1 cellular context compared by ENCODE assay signal in the genomic region with DNA sequence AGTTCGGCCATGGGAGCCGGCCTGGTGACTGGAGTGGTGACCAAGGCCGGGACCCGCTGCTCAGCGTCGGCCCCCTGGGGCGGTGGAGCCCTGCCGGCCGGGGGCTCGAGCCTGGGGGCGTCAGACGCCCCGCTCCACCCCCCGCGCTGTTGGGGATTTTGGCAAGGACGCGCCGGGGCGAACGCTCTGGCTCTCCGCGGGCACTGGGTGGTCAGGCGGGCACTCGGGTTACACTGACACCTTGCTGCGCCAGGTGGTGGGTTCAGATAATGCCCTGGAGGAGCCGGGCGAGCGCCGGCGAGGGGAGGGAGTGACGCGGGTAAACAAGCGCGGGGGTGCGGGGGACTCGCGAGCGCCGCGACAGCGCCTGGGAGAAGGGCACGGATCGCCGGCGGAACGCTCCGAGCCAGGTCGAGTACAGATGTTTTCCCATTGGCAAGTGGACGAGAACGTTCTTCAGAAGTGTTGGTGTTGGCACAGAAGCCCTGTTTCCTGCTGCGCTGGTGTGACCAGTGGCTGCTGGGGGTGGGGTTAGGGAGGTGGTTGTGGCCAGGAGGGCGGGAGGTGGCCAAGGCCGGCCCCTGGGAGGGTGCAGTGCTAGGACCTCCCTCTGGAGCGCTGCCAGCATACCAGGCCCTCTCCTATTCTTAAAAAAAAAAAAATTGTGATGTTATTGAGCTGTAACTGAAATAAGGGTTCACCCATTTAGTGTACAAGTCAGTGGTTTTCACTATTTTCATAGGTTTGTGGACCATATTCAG.
TF ChIP-seq lines count a peak whose summit lies in the region.

No MANE protein-coding gene starts in this region.

TF ChIP-seq in K562, 482 proteins besides CTCF, POLR2A, EP300 and RAD21 (continued from another document and continues in another):
- no peak for TF ChIP-seq BCL6 (CRISPR knock-in tag; IDR thresholded peaks at IDR 0.05)
- 0 out of 2 replicates have a peak, but pooled peaks have one; percentile 11 for TF ChIP-seq GTF2A2 (tag; IDR thresholded peaks at IDR 0.05)
- TF ChIP-seq, protein P1, sequence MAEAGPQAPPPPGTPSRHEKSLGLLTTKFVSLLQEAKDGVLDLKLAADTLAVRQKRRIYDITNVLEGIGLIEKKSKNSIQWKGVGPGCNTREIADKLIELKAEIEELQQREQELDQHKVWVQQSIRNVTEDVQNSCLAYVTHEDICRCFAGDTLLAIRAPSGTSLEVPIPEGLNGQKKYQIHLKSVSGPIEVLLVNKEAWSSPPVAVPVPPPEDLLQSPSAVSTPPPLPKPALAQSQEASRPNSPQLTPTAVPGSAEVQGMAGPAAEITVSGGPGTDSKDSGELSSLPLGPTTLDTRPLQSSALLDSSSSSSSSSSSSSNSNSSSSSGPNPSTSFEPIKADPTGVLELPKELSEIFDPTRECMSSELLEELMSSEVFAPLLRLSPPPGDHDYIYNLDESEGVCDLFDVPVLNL (CRISPR knock-in tag; IDR thresholded peaks at IDR 0.05; ENCODE audit: low read depth), result no peak
- TF ChIP-seq, protein P2, sequence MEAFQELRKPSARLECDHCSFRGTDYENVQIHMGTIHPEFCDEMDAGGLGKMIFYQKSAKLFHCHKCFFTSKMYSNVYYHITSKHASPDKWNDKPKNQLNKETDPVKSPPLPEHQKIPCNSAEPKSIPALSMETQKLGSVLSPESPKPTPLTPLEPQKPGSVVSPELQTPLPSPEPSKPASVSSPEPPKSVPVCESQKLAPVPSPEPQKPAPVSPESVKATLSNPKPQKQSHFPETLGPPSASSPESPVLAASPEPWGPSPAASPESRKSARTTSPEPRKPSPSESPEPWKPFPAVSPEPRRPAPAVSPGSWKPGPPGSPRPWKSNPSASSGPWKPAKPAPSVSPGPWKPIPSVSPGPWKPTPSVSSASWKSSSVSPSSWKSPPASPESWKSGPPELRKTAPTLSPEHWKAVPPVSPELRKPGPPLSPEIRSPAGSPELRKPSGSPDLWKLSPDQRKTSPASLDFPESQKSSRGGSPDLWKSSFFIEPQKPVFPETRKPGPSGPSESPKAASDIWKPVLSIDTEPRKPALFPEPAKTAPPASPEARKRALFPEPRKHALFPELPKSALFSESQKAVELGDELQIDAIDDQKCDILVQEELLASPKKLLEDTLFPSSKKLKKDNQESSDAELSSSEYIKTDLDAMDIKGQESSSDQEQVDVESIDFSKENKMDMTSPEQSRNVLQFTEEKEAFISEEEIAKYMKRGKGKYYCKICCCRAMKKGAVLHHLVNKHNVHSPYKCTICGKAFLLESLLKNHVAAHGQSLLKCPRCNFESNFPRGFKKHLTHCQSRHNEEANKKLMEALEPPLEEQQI (IDR thresholded peaks at IDR 0.05), result no peak
- TF ChIP-seq RBM17 (IDR thresholded peaks at IDR 0.05; ENCODE audit: borderline replicate concordance, low read depth, low read length), result no peak
- TF ChIP-seq ZNF224 (CRISPR knock-in tag; IDR thresholded peaks at IDR 0.05), result no peak
- TF ChIP-seq OTX1 (CRISPR knock-in tag; IDR thresholded peaks at IDR 0.05), result no peak
- TF ChIP-seq MED1 (CRISPR knock-in tag; IDR thresholded peaks at IDR 0.05; ENCODE audit: borderline replicate concordance), result no peak
- TF ChIP-seq, protein P3, sequence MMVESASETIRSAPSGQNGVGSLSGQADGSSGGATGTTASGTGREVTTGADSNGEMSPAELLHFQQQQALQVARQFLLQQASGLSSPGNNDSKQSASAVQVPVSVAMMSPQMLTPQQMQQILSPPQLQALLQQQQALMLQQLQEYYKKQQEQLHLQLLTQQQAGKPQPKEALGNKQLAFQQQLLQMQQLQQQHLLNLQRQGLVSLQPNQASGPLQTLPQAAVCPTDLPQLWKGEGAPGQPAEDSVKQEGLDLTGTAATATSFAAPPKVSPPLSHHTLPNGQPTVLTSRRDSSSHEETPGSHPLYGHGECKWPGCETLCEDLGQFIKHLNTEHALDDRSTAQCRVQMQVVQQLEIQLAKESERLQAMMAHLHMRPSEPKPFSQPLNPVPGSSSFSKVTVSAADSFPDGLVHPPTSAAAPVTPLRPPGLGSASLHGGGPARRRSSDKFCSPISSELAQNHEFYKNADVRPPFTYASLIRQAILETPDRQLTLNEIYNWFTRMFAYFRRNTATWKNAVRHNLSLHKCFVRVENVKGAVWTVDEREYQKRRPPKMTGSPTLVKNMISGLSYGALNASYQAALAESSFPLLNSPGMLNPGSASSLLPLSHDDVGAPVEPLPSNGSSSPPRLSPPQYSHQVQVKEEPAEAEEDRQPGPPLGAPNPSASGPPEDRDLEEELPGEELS (CRISPR knock-in tag; IDR thresholded peaks at IDR 0.05; ENCODE audit: borderline replicate concordance), result peak; percentile 99
- no peak for TF ChIP-seq TRIM28 (IDR thresholded peaks at IDR 0.05)
- TF ChIP-seq FOXK1 (CRISPR knock-in tag; IDR thresholded peaks at IDR 0.05; ENCODE audit: borderline replicate concordance), result peak; percentile 99
- TF ChIP-seq, protein P4, sequence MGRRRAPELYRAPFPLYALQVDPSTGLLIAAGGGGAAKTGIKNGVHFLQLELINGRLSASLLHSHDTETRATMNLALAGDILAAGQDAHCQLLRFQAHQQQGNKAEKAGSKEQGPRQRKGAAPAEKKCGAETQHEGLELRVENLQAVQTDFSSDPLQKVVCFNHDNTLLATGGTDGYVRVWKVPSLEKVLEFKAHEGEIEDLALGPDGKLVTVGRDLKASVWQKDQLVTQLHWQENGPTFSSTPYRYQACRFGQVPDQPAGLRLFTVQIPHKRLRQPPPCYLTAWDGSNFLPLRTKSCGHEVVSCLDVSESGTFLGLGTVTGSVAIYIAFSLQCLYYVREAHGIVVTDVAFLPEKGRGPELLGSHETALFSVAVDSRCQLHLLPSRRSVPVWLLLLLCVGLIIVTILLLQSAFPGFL (CRISPR knock-in tag; IDR thresholded peaks at IDR 0.05), result peak; percentile 85; the same call in 1 of the 2 replicates
- no peak for TF ChIP-seq MBD2 (IDR thresholded peaks at IDR 0.05; ENCODE audit: borderline replicate concordance, low read depth)
- TF ChIP-seq JUND (IDR thresholded peaks at IDR 0.05; ENCODE audit: borderline replicate concordance, low read depth, low read length), result no peak; the same call in 1 of the 2 replicates
- no peak for TF ChIP-seq JUND (tag; IDR thresholded peaks at IDR 0.05; ENCODE audit: borderline replicate concordance, low read depth, low read length)
- TF ChIP-seq EZH2 (IDR thresholded peaks at IDR 0.05; ENCODE audit: borderline replicate concordance, low read depth, low read length), result no peak
- TF ChIP-seq KLF10 (CRISPR knock-in tag; IDR thresholded peaks at IDR 0.05), result no peak
- no peak for TF ChIP-seq HNRNPK (IDR thresholded peaks at IDR 0.05; ENCODE audit: low read depth, low read length, poor library complexity, severe bottlenecking)
- TF ChIP-seq, protein P5, sequence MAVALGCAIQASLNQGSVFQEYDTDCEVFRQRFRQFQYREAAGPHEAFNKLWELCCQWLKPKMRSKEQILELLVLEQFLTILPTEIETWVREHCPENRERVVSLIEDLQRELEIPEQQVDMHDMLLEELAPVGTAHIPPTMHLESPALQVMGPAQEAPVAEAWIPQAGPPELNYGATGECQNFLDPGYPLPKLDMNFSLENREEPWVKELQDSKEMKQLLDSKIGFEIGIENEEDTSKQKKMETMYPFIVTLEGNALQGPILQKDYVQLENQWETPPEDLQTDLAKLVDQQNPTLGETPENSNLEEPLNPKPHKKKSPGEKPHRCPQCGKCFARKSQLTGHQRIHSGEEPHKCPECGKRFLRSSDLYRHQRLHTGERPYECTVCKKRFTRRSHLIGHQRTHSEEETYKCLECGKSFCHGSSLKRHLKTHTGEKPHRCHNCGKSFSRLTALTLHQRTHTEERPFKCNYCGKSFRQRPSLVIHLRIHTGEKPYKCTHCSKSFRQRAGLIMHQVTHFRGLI (CRISPR knock-in tag; IDR thresholded peaks at IDR 0.05), result no peak
- peak; percentile 13 for TF ChIP-seq FUS (optimal IDR thresholded peaks at IDR 0.05; ENCODE audit: low read depth, low read length)
- TF ChIP-seq HNRNPLL (IDR thresholded peaks at IDR 0.05; ENCODE audit: low read depth, low read length, poor library complexity, severe bottlenecking), result peak; percentile 3
- no peak for TF ChIP-seq TAF9B (IDR thresholded peaks at IDR 0.05; ENCODE audit: partially characterized antibody)
- TF ChIP-seq, protein P6, sequence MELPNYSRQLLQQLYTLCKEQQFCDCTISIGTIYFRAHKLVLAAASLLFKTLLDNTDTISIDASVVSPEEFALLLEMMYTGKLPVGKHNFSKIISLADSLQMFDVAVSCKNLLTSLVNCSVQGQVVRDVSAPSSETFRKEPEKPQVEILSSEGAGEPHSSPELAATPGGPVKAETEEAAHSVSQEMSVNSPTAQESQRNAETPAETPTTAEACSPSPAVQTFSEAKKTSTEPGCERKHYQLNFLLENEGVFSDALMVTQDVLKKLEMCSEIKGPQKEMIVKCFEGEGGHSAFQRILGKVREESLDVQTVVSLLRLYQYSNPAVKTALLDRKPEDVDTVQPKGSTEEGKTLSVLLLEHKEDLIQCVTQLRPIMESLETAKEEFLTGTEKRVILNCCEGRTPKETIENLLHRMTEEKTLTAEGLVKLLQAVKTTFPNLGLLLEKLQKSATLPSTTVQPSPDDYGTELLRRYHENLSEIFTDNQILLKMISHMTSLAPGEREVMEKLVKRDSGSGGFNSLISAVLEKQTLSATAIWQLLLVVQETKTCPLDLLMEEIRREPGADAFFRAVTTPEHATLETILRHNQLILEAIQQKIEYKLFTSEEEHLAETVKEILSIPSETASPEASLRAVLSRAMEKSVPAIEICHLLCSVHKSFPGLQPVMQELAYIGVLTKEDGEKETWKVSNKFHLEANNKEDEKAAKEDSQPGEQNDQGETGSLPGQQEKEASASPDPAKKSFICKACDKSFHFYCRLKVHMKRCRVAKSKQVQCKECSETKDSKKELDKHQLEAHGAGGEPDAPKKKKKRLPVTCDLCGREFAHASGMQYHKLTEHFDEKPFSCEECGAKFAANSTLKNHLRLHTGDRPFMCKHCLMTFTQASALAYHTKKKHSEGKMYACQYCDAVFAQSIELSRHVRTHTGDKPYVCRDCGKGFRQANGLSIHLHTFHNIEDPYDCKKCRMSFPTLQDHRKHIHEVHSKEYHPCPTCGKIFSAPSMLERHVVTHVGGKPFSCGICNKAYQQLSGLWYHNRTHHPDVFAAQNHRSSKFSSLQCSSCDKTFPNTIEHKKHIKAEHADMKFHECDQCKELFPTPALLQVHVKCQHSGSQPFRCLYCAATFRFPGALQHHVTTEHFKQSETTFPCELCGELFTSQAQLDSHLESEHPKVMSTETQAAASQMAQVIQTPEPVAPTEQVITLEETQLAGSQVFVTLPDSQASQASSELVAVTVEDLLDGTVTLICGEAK (IDR thresholded peaks at IDR 0.05), result no peak
- TF ChIP-seq, protein P6 (CRISPR knock-in tag; IDR thresholded peaks at IDR 0.05), result no peak
- no peak for TF ChIP-seq KDM1A (IDR thresholded peaks at IDR 0.05)
- TF ChIP-seq DPF2 (IDR thresholded peaks at IDR 0.05), result peak; percentile 42; the same call in 1 of the 2 replicates
- TF ChIP-seq RBM25 (IDR thresholded peaks at IDR 0.05; ENCODE audit: low read depth, low read length, severe bottlenecking), result no peak
- TF ChIP-seq STAT5A (IDR thresholded peaks at IDR 0.05; ENCODE audit: borderline replicate concordance, low read length), result no peak
- TF ChIP-seq CCNT2 (IDR thresholded peaks at IDR 0.05; ENCODE audit: borderline replicate concordance, extremely low read depth, insufficient read length, low read depth, low read length), result peak; percentile 78
- TF ChIP-seq, protein P7, sequence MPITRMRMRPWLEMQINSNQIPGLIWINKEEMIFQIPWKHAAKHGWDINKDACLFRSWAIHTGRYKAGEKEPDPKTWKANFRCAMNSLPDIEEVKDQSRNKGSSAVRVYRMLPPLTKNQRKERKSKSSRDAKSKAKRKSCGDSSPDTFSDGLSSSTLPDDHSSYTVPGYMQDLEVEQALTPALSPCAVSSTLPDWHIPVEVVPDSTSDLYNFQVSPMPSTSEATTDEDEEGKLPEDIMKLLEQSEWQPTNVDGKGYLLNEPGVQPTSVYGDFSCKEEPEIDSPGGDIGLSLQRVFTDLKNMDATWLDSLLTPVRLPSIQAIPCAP (CRISPR knock-in tag; IDR thresholded peaks at IDR 0.05; ENCODE audit: borderline replicate concordance), result peak; percentile 80; the same call in 1 of the 2 replicates
- no peak for TF ChIP-seq HNRNPH1 (optimal IDR thresholded peaks at IDR 0.05; ENCODE audit: low read depth, low read length)
- TF ChIP-seq ZNF24 (IDR thresholded peaks at IDR 0.05), result no peak
- no peak for TF ChIP-seq THRAP3 (IDR thresholded peaks at IDR 0.05; ENCODE audit: borderline replicate concordance)
- TF ChIP-seq ZNF324 (CRISPR knock-in tag; IDR thresholded peaks at IDR 0.05), result no peak
- no peak for TF ChIP-seq MTF1 (CRISPR knock-in tag; IDR thresholded peaks at IDR 0.05; ENCODE audit: borderline replicate concordance)
